In the genomic region with DNA sequence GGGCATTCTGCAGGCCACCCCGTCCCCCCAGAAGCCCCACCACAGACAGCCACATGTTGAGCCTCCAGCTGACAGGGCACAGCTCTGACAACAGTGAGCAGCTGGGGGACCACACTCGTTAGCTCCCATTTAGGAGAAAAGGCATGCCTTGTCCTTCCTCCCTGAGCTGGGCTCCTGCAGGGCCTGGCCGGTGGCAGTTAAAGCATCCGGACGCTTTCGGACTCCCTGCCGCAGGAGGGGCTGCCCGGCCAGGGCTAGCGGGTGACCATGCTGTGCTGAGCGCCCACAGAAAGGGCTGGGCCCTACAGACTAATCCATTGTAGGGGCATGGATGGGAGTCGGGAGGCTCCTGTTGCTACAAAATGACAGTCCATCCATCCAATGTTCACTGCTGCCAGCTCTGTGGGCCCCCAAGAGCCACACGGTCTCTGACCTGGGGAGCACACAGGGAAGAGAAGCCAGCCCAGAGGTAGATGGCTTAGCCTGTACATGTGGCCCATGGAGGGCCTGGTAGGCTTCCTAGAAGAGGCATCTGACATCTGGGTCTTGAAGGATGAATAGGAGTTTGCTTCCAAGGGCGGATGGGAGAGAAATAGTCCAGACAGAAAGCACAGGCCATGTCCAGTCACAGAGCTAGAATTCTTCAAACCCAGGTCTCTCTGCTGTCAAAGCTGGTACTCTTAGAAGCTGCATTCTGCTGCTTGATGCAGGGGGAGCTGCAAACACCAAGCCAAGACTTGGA, we compare ENCODE assay signal across 1 cellular context.
TF ChIP-seq lines count a peak whose summit lies in the region.

No MANE protein-coding gene starts in this region.

TF ChIP-seq in SK-N-SH, 30 proteins besides CTCF, POLR2A, EP300 and RAD21 (continued from another document):
- TF ChIP-seq, protein P1, sequence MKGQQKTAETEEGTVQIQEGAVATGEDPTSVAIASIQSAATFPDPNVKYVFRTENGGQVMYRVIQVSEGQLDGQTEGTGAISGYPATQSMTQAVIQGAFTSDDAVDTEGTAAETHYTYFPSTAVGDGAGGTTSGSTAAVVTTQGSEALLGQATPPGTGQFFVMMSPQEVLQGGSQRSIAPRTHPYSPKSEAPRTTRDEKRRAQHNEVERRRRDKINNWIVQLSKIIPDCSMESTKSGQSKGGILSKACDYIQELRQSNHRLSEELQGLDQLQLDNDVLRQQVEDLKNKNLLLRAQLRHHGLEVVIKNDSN (IDR thresholded peaks at IDR 0.05; ENCODE audit: borderline replicate concordance, low read depth): no peak
- TF ChIP-seq GABPA (IDR thresholded peaks at IDR 0.05; ENCODE audit: low read depth) (no peak), SMC3 (IDR thresholded peaks at IDR 0.05; ENCODE audit: low read depth, low read length) (no peak)
